Comparison of ENCODE assay signal across 18 cellular contexts in the genomic region with DNA sequence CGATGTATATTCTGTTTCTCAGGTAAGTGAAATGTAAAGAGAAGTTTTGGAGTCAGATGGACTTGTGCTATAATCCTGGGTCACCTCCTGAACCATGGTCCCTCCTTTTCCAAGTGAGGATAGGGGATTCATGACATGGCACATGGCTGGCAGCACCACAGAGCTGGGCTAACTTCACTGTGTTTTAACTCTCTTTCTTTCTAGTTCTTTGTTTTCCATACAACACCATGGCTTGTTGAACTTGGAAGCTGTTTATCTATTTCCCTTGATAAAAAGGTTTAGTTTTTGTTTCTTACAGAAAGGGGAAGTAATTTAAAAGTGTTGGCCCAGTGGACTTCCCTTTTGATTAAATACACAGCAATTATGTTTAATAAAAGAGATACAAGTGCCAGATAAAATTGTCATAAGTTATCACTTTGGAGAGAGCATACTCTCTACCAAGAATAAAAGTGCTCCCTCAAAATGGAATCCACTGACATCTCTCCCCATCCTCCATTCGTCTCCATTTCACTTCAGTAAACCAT.
DNase-seq lines count a peak whose midpoint lies in the region; ATAC-seq and TF ChIP-seq lines count a peak whose summit lies in the region.
"Had no signal": no experiment of that assay in that cellular context is flagged by ENCODE, and none has a peak within 500 bp of the region (broad histone marks: within the 10 kb centered on the region; RNA-seq: fewer than 3 reads in every experiment).

No MANE protein-coding gene starts in this region.

- no peaks in the 10 kb centered on the region for H3K27me3 ChIP-seq in dorsolateral prefrontal cortex
- H3K27me3 ChIP-seq: BE2C had no signal

- peak; percentile 6 to 22 for DNase-seq in AML-193 (lab: John Stamatoyannopoulos, UW)
- DNase-seq in CD1c-positive myeloid dendritic cell (ENCODE audit: extremely low spot score) = peak; percentile 50
- DNase-seq in OCI-M1 (lab: John Stamatoyannopoulos, UW) = peak; percentile 73
- no peak for DNase-seq in activated CD8-positive, alpha-beta memory T cell treated with anti-CD3 and anti-CD28 coated beads, Interleukin-2, amount 50 U/mL, for 4 hours
- no peak for DNase-seq in dorsolateral prefrontal cortex
- no peak for DNase-seq in SW480 (ENCODE audit: low spot score)
- DNase-seq: BE2C, DND-41, NCI-H1092 treated with DMSO at 0.1 percent for 48 hours, NCI-H1694, NCI-H2227 treated with DMSO at 0.1 percent for 48 hours, NCI-H524, SIG-M5 had no signal

- no peak overlapping the region for H3K4me3 ChIP-seq in dorsolateral prefrontal cortex
- H3K4me3 ChIP-seq: GM12878, GM23338 had no signal

- H3K9me3 Mint-ChIP-seq in activated T-helper 17 cell treated with anti-CD3 and anti-CD28 coated beads, Interleukin-2, amount 50 U/mL, for 72 hours = no peaks in the 10 kb centered on the region
- H3K9me3 Mint-ChIP-seq: GM23338 had no signal

- peak overlapping the region; percentile 89 for H3K4me3 Mint-ChIP-seq in activated T-helper 17 cell treated with anti-CD3 and anti-CD28 coated beads, Interleukin-2, amount 50 U/mL, for 72 hours
- H3K4me3 Mint-ChIP-seq: GM23338 had no signal

- H3K4me1 Mint-ChIP-seq in activated T-helper 17 cell treated with anti-CD3 and anti-CD28 coated beads, Interleukin-2, amount 50 U/mL, for 72 hours = peaks cover 40% of the 10 kb centered on the region

- no peak for TF ChIP-seq CTCF in dorsolateral prefrontal cortex (IDR thresholded peaks at IDR 0.05 in 54 of 56, conservative IDR thresholded peaks at IDR 0.05 in 2 of 56; ENCODE audit: low read depth in 1 of 56, partially characterized antibody in 56 of 56)

- H3K27ac Mint-ChIP-seq in activated T-helper 17 cell treated with anti-CD3 and anti-CD28 coated beads, Interleukin-2, amount 50 U/mL, for 72 hours = peak overlapping the region; percentile 94
- H3K27ac Mint-ChIP-seq: GM23338 had no signal

- ATAC-seq in activated T-helper 17 cell treated with anti-CD3 and anti-CD28 coated beads, Interleukin-2, amount 50 U/mL, for 72 hours (replicated peaks) = no peak
- ATAC-seq: GM12878, GM23338, HCT116 had no signal

- no peaks in the 10 kb centered on the region for H3K36me3 Mint-ChIP-seq in activated T-helper 17 cell treated with anti-CD3 and anti-CD28 coated beads, Interleukin-2, amount 50 U/mL, for 72 hours (ENCODE audit: low read depth)

- intact Hi-C loops in dorsolateral prefrontal cortex (cut with DNase I) = loop anchor here in 1 of 2 donors (10.0 kb wide), 1 partner anchor 90 kb away; the partner anchor contains the start of gene PLCL1

- H3K27me3 Mint-ChIP-seq in activated T-helper 17 cell treated with anti-CD3 and anti-CD28 coated beads, Interleukin-2, amount 50 U/mL, for 72 hours = no peaks in the 10 kb centered on the region

- H3K27ac ChIP-seq in dorsolateral prefrontal cortex = peak overlapping the region in 5 of 59 donors; percentile 6 to 63 (median 14)
- H3K27ac ChIP-seq: KMS-11 had no signal

Comparison
In these comparisons a context has a peak if more than half of its experiments do, and no peak if none do; other contexts are left out.
1. DNase-seq: peak in AML-193 (2 of 2), CD1c-positive myeloid dendritic cell (single experiment) and OCI-M1 (single experiment); none in activated CD8-positive, alpha-beta memory T cell treated with anti-CD3 and anti-CD28 coated beads, Interleukin-2, amount 50 U/mL, for 4 hours (single experiment), dorsolateral prefrontal cortex (0 of 10) and SW480 (single experiment).